ENCODE assay signal across 15 cellular contexts in genomic region chr15:85763557-85764303, GRCh38. TPM values are rescaled to one million over a fixed set of nuclear protein-coding genes. Genes with fewer than 3 reads are reported as not detected.
DNase-seq lines count a peak whose midpoint lies in the region; ATAC-seq and TF ChIP-seq lines count a peak whose summit lies in the region.
"Had no signal": no experiment of that assay in that cellular context is flagged by ENCODE, and none has a peak within 500 bp of the region (broad histone marks: within the 10 kb centered on the region; RNA-seq: fewer than 3 reads in every experiment).

No MANE protein-coding gene starts in this region.

- no peak overlapping the region for H3K4me3 Mint-ChIP-seq in activated CD8-positive, alpha-beta T cell treated with anti-CD3 and anti-CD28 coated beads, Interleukin-2, amount 10 ng/mL, durations not matched to agents 7 days and 5 days
- no peak overlapping the region for H3K4me3 Mint-ChIP-seq in activated CD8-positive, alpha-beta T cell treated with anti-CD3 and anti-CD28 coated beads for 36 hours
- no peak overlapping the region for H3K4me3 Mint-ChIP-seq in mesothelial cell of epicardium
- H3K4me3 Mint-ChIP-seq in CD4-positive, alpha-beta T cell = no peak overlapping the region
- H3K4me3 Mint-ChIP-seq: activated T-helper 1 cell treated with anti-CD3 and anti-CD28 coated beads, Interleukin-12 subunit alpha, Interleukin-12 subunit beta, Interleukin-2, Interleukin-4 antibody, amounts not matched to agents 30 ng/mL and 10 ng/mL and 1 ng/mL, durations not matched to agents 14 hours and 24 hours and 36 hours; naive thymus-derived CD4-positive, alpha-beta T cell had no signal

- no peak overlapping the region for H2BK15ac ChIP-seq in mesenchymal stem cell (ENCODE audit: low read depth, poor library complexity, severe bottlenecking)

- POLR2A ChIA-PET in activated CD8-positive, alpha-beta T cell treated with anti-CD3 and anti-CD28 coated beads, Interleukin-2, amount 10 ng/mL, durations not matched to agents 7 days and 5 days (lab: Charles Lee) = no interaction called here
- POLR2A ChIA-PET in activated CD8-positive, alpha-beta T cell treated with anti-CD3 and anti-CD28 coated beads for 36 hours (lab: Charles Lee) = interaction anchor here (1.0 to 1.4 kb wide), 2 partner anchors 13 to 145 kb away, joined by 3 to 4 read pairs; no protein-coding TSS in a partner anchor
- POLR2A ChIA-PET in CD4-positive, alpha-beta T cell (lab: Charles Lee) = no interaction called here

- H3K27me3 ChIP-seq in mesenchymal stem cell (ENCODE audit: control insufficient read depth in 1 of 2, insufficient read depth in 1 of 2, low read length in 2 of 2) (no peaks in the 10 kb centered on the region), thyroid gland (no peaks in the 10 kb centered on the region)
- H3K27me3 ChIP-seq in CD4-positive, alpha-beta T cell (ENCODE audit: control insufficient read depth, insufficient read depth, low read length) = no peaks in the 10 kb centered on the region
- H3K27me3 ChIP-seq: SJSA1, testis had no signal

- H3K27ac ChIP-seq in epithelial cell of prostate (peak overlapping the region; percentile 26), mesenchymal stem cell (ENCODE audit: low read length, poor library complexity, severe bottlenecking) (no peak overlapping the region), thyroid gland (peak overlapping the region in 2 of 3 donors; percentile 17 to 49)
- H3K27ac ChIP-seq in CD4-positive, alpha-beta T cell (ENCODE audit: low read depth, low read length) = no peak overlapping the region
- H3K27ac ChIP-seq: SJSA1, testis had no signal

- H2AK5ac ChIP-seq in mesenchymal stem cell (ENCODE audit: low read length, severe bottlenecking) = no peak overlapping the region

- no peak overlapping the region for H4K8ac ChIP-seq in mesenchymal stem cell (ENCODE audit: low read length)

- no peak overlapping the region for H2BK120ac ChIP-seq in mesenchymal stem cell (ENCODE audit: low read depth, low read length)

- TF ChIP-seq CTCF in activated CD8-positive, alpha-beta T cell treated with anti-CD3 and anti-CD28 coated beads for 36 hours (IDR thresholded peaks at IDR 0.05) = no peak
- no peak for TF ChIP-seq CTCF in thyroid gland (IDR thresholded peaks at IDR 0.05)
- TF ChIP-seq CTCF in mesothelial cell of epicardium (IDR thresholded peaks at IDR 0.05; ENCODE audit: unreplicated experiment) = no peak
- TF ChIP-seq CTCF in CD4-positive, alpha-beta T cell (IDR thresholded peaks at IDR 0.05) = no peak

- WGBS in mesenchymal stem cell = 94% methylated on average over 21 of the region's 21 CpGs
- 91 to 92% methylated on average over 11 to 17 of the region's 21 CpGs for WGBS in thyroid gland, 2 donors

- no peaks in the 10 kb centered on the region for H3K4me1 Mint-ChIP-seq in activated CD8-positive, alpha-beta T cell treated with anti-CD3 and anti-CD28 coated beads, Interleukin-2, amount 10 ng/mL, durations not matched to agents 7 days and 5 days (ENCODE audit: low read depth)
- no peaks in the 10 kb centered on the region for H3K4me1 Mint-ChIP-seq in activated CD8-positive, alpha-beta T cell treated with anti-CD3 and anti-CD28 coated beads for 36 hours (ENCODE audit: low read depth)
- no peaks in the 10 kb centered on the region for H3K4me1 Mint-ChIP-seq in mesothelial cell of epicardium
- H3K4me1 Mint-ChIP-seq in CD4-positive, alpha-beta T cell (ENCODE audit: low read depth) = peaks cover 5% of the 10 kb centered on the region

- intact Hi-C loops in activated CD8-positive, alpha-beta T cell treated with anti-CD3 and anti-CD28 coated beads for 36 hours (cut with micrococcal nuclease) = no loop called here
- intact Hi-C loops in thyroid gland (cut with DNase I) = no loop called here
- intact Hi-C loops in CD4-positive, alpha-beta T cell (cut with DNase I, micrococcal nuclease) = no loop called here

- peak overlapping the region in 1 of 2 experiments; percentile 15 for H3K4ac ChIP-seq in mesenchymal stem cell (ENCODE audit: low read depth in 1 of 2, low read length in 2 of 2)

- H3K4me3 ChIP-seq in mesenchymal stem cell (ENCODE audit: insufficient read depth in 1 of 2, low read depth in 1 of 2, low read length in 2 of 2) (no peak overlapping the region), thyroid gland (replicated peaks in 1 of 3) (no peak overlapping the region)
- H3K4me3 ChIP-seq: SJSA1, testis had no signal

- no peak overlapping the region for H2AFZ ChIP-seq in mesenchymal stem cell (ENCODE audit: low read depth, low read length)

- H3K36me3 ChIP-seq in mesenchymal stem cell (ENCODE audit: control insufficient read depth in 1 of 2, insufficient read depth in 2 of 2, low read depth in 1 of 2, low read length in 2 of 2) (peaks cover 0 to 32% of the 10 kb centered on the region in 2 experiments), thyroid gland (peaks cover 2 to 4% of the 10 kb centered on the region in 2 donors)

- peaks cover 44% of the 10 kb centered on the region for H3K4me1 ChIP-seq in mesenchymal stem cell (ENCODE audit: control insufficient read depth, insufficient read depth, low read depth, low read length)
- peaks cover 11 to 25% of the 10 kb centered on the region in 2 donors for H3K4me1 ChIP-seq in thyroid gland
- H3K4me1 ChIP-seq: SJSA1 had no signal

- peaks cover 45% of the 10 kb centered on the region for H3K79me1 ChIP-seq in mesenchymal stem cell (replicated peaks; ENCODE audit: low read length, poor library complexity, severe bottlenecking)

- no peaks in the 10 kb centered on the region for H3K27me3 Mint-ChIP-seq in activated CD8-positive, alpha-beta T cell treated with anti-CD3 and anti-CD28 coated beads, Interleukin-2, amount 10 ng/mL, durations not matched to agents 7 days and 5 days (ENCODE audit: low read depth)
- H3K27me3 Mint-ChIP-seq in activated CD8-positive, alpha-beta T cell treated with anti-CD3 and anti-CD28 coated beads for 36 hours = no peaks in the 10 kb centered on the region
- H3K27me3 Mint-ChIP-seq in mesothelial cell of epicardium (ENCODE audit: low read depth) = no peaks in the 10 kb centered on the region
- H3K27me3 Mint-ChIP-seq in CD4-positive, alpha-beta T cell = no peaks in the 10 kb centered on the region
- H3K27me3 Mint-ChIP-seq: naive thymus-derived CD4-positive, alpha-beta T cell had no signal

- H3K4me2 ChIP-seq in mesenchymal stem cell (ENCODE audit: low read length, poor library complexity, severe bottlenecking) = no peak overlapping the region

- no peak overlapping the region for H3K9ac ChIP-seq in mesenchymal stem cell (ENCODE audit: low read length)

- no peak overlapping the region for H3K14ac ChIP-seq in mesenchymal stem cell (ENCODE audit: low read length in 2 of 2)

- H3K9me3 ChIP-seq in mesenchymal stem cell (ENCODE audit: control insufficient read depth, low read length) = no peaks in the 10 kb centered on the region
- no peaks in the 10 kb centered on the region for H3K9me3 ChIP-seq in thyroid gland
- no peaks in the 10 kb centered on the region for H3K9me3 ChIP-seq in CD4-positive, alpha-beta T cell (ENCODE audit: control insufficient read depth, low read length)
- H3K9me3 ChIP-seq: SJSA1, testis had no signal

- no peak for ATAC-seq in activated CD8-positive, alpha-beta T cell treated with anti-CD3 and anti-CD28 coated beads, Interleukin-2, amount 10 ng/mL, durations not matched to agents 7 days and 5 days
- no peak for ATAC-seq in activated CD8-positive, alpha-beta T cell treated with anti-CD3 and anti-CD28 coated beads for 36 hours
- no peak for ATAC-seq in HG02870 (IDR thresholded peaks at IDR 0.05; ENCODE audit: unreplicated experiment)
- ATAC-seq in CD4-positive, alpha-beta T cell (ENCODE audit: poor library complexity) = no peak
- ATAC-seq: naive thymus-derived CD4-positive, alpha-beta T cell had no signal

- H2BK5ac ChIP-seq in mesenchymal stem cell (ENCODE audit: low read depth, low read length, poor library complexity, severe bottlenecking) = no peak overlapping the region

- H3K27ac Mint-ChIP-seq in activated CD8-positive, alpha-beta T cell treated with anti-CD3 and anti-CD28 coated beads, Interleukin-2, amount 10 ng/mL, durations not matched to agents 7 days and 5 days = peak overlapping the region; percentile 54
- H3K27ac Mint-ChIP-seq in activated CD8-positive, alpha-beta T cell treated with anti-CD3 and anti-CD28 coated beads for 36 hours = no peak overlapping the region
- no peak overlapping the region for H3K27ac Mint-ChIP-seq in mesothelial cell of epicardium
- H3K27ac Mint-ChIP-seq in CD4-positive, alpha-beta T cell = no peak overlapping the region
- H3K27ac Mint-ChIP-seq: activated T-helper 1 cell treated with anti-CD3 and anti-CD28 coated beads, Interleukin-12 subunit alpha, Interleukin-12 subunit beta, Interleukin-2, Interleukin-4 antibody, amounts not matched to agents 30 ng/mL and 10 ng/mL and 1 ng/mL, durations not matched to agents 14 hours and 24 hours and 36 hours had no signal

- no peaks in the 10 kb centered on the region for H3K36me3 Mint-ChIP-seq in activated CD8-positive, alpha-beta T cell treated with anti-CD3 and anti-CD28 coated beads, Interleukin-2, amount 10 ng/mL, durations not matched to agents 7 days and 5 days (ENCODE audit: low read depth)
- H3K36me3 Mint-ChIP-seq in activated CD8-positive, alpha-beta T cell treated with anti-CD3 and anti-CD28 coated beads for 36 hours (ENCODE audit: low read depth) = no peaks in the 10 kb centered on the region
- H3K36me3 Mint-ChIP-seq in mesothelial cell of epicardium = peaks cover 7% of the 10 kb centered on the region
- peaks cover 20% of the 10 kb centered on the region for H3K36me3 Mint-ChIP-seq in CD4-positive, alpha-beta T cell (ENCODE audit: low read depth)

- CTCF ChIA-PET in activated CD8-positive, alpha-beta T cell treated with anti-CD3 and anti-CD28 coated beads, Interleukin-2, amount 10 ng/mL, durations not matched to agents 7 days and 5 days (lab: Charles Lee) = interaction anchor here (0.7 to 1.5 kb wide), 3 partner anchors 34 to 77 kb away, joined by 3 to 4 read pairs (median 4); no protein-coding TSS in a partner anchor
- CTCF ChIA-PET in activated CD8-positive, alpha-beta T cell treated with anti-CD3 and anti-CD28 coated beads for 36 hours (lab: Charles Lee) = interaction anchor here (1.0 to 1.6 kb wide), 2 partner anchors 26 to 77 kb away, joined by 3 to 4 read pairs; no protein-coding TSS in a partner anchor
- CTCF ChIA-PET in CD4-positive, alpha-beta T cell (lab: Charles Lee) = no interaction called here

- no peak overlapping the region for H3K18ac ChIP-seq in mesenchymal stem cell (ENCODE audit: low read depth in 1 of 2, low read length in 2 of 2)

- TF ChIP-seq POLR2A in thyroid gland (IDR thresholded peaks at IDR 0.05) = no peak

- H3K23ac ChIP-seq in mesenchymal stem cell (ENCODE audit: low read length in 2 of 2) = no peak overlapping the region

- peak overlapping the region; percentile 47 for H4K91ac ChIP-seq in mesenchymal stem cell (ENCODE audit: low read length)

- DNase-seq in activated CD8-positive, alpha-beta T cell treated with anti-CD3 and anti-CD28 coated beads, Interleukin-2, amount 10 ng/mL, durations not matched to agents 7 days and 5 days = no peak
- DNase-seq in activated CD8-positive, alpha-beta T cell treated with anti-CD3 and anti-CD28 coated beads for 36 hours = no peak
- no peak for DNase-seq in epithelial cell of prostate (ENCODE audit: low read depth, low spot score)
- DNase-seq in mesenchymal stem cell = no peak
- no peak for DNase-seq in thyroid gland
- DNase-seq in mesothelial cell of epicardium (ENCODE audit: low spot score in 2 of 2, unreplicated experiment in 2 of 2) = no peak
- DNase-seq in CD4-positive, alpha-beta T cell = no peak
- DNase-seq: DND-41; naive thymus-derived CD4-positive, alpha-beta T cell; NCI-H1930; NCI-H510A treated with DMSO at 0.1 percent for 48 hours; testis had no signal

- no peaks in the 10 kb centered on the region for H3K9me3 Mint-ChIP-seq in activated CD8-positive, alpha-beta T cell treated with anti-CD3 and anti-CD28 coated beads, Interleukin-2, amount 10 ng/mL, durations not matched to agents 7 days and 5 days (ENCODE audit: insufficient read depth)
- H3K9me3 Mint-ChIP-seq in activated CD8-positive, alpha-beta T cell treated with anti-CD3 and anti-CD28 coated beads for 36 hours = no peaks in the 10 kb centered on the region
- no peaks in the 10 kb centered on the region for H3K9me3 Mint-ChIP-seq in mesothelial cell of epicardium
- H3K9me3 Mint-ChIP-seq in CD4-positive, alpha-beta T cell = no peaks in the 10 kb centered on the region
- H3K9me3 Mint-ChIP-seq: activated T-helper 1 cell treated with anti-CD3 and anti-CD28 coated beads, Interleukin-12 subunit alpha, Interleukin-12 subunit beta, Interleukin-2, Interleukin-4 antibody, amounts not matched to agents 30 ng/mL and 10 ng/mL and 1 ng/mL, durations not matched to agents 14 hours and 24 hours and 36 hours had no signal

- no peak overlapping the region for H2BK12ac ChIP-seq in mesenchymal stem cell (ENCODE audit: low read length in 2 of 2)

RNA-seq across cellular contexts. Expression of gene KLHL25, which starts 31.0 kb away (rescaled TPM):
- 1 to 10 TPM; 5.3 TPM for total RNA-seq in activated CD8-positive, alpha-beta T cell treated with anti-CD3 and anti-CD28 coated beads, Interleukin-2, amount 10 ng/mL, durations not matched to agents 7 days and 5 days
- total RNA-seq in activated CD8-positive, alpha-beta T cell treated with anti-CD3 and anti-CD28 coated beads for 36 hours = 1 to 10 TPM; 2.9 to 3.3 TPM
- 1.3 TPM for polyA plus RNA-seq in mesenchymal stem cell (2013, experiment 1 of 2)
- polyA plus RNA-seq in mesenchymal stem cell (2013, experiment 2 of 2) = 1.3 TPM
- 1 to 10 TPM; 4.2 to 8.8 (median 4.8) TPM for total RNA-seq in thyroid gland
- 7.1 to 8.1 TPM (median 8.0 TPM) in 3 replicates for total RNA-seq in mesothelial cell of epicardium
- 10 to 100 TPM in 1 of 2 experiments, 1 to 10 TPM in 1; 9.0 to 10.2 TPM for total RNA-seq in CD4-positive, alpha-beta T cell

Comparison
In these comparisons a context has a peak if more than half of its experiments do, and no peak if none do; other contexts are left out.
1. H3K27ac ChIP-seq: peak in epithelial cell of prostate (single experiment) and thyroid gland (2 of 3); none in mesenchymal stem cell (single experiment) and CD4-positive, alpha-beta T cell (single experiment).